In genomic region chr21:24115141-24115540, GRCh38 we compare ENCODE assay signal across 23 cellular contexts.
"Had no signal": no experiment of that assay in that cellular context is flagged by ENCODE, and none has a peak within 500 bp of the region (broad histone marks: within the 10 kb centered on the region; RNA-seq: fewer than 3 reads in every experiment).

No MANE protein-coding gene starts in this region.

- H3K27ac ChIP-seq: colonic mucosa, parathyroid adenoma, stomach, suprapubic skin, tibial artery, upper lobe of left lung, uterus had no signal

- DNase-seq: cerebellar nuclear complex; colonic mucosa; dermis blood vessel endothelial cell; effector CD4-positive, alpha-beta T cell; endodermal cell; foreskin melanocyte; immature natural killer cell; kidney; left colon; left ventricle myocardium superior; mesendoderm; naive thymus-derived CD4-positive, alpha-beta T cell; nephron progenitor cell; right cardiac atrium; small intestine; stimulated activated CD4-positive, alpha-beta T cell treated with anti-CD3 and anti-CD28 coated beads, Interleukin-12 subunit alpha, Interleukin-12 subunit beta, amount 100 ng/mL, for 4 hours; stimulated activated naive CD4-positive, alpha-beta T cell; stomach; tibial artery; upper lobe of left lung; uterus had no signal

- ATAC-seq: left colon; left ventricle myocardium superior; naive thymus-derived CD4-positive, alpha-beta T cell; right cardiac atrium had no signal
